In the genomic region with DNA sequence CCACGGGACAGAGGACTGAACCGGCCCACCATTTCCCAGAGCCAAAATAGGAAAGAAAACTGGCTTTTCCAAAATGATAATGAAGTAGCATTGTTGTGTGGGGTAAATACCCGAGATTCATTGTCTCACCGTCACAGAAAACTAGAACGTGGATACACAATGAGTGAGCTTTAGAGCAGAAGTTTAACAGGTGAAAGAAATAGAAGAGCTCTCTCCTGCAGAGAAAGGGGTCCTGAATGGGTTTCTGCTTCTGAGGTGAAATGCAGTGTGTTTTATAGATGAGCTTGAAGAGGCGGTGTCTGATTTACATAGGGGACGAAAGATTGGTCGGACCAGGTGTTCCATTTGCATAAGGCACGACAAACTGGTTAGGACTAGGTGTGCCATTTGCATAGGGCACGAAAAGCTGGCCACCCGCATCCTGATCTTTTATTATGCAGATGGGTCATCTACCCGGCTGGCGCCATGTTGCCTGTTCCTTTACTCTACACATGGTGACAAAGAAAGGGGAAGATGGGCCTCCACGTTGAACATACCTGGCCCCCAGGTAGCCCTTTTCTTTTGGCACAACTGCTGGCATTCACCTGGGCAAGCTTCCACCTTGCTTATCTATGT, we compare ENCODE assay signal across 18 cellular contexts.
DNase-seq lines count a peak whose midpoint lies in the region; ATAC-seq and TF ChIP-seq lines count a peak whose summit lies in the region.
"Had no signal": no experiment of that assay in that cellular context is flagged by ENCODE, and none has a peak within 500 bp of the region (broad histone marks: within the 10 kb centered on the region; RNA-seq: fewer than 3 reads in every experiment).

No MANE protein-coding gene starts in this region.

- no peak overlapping the region for H3K18ac ChIP-seq in trophoblast cell (ENCODE audit: low read length)

- H3K4me3 ChIP-seq in GM23338 (no peak overlapping the region), trophoblast cell (ENCODE audit: low read depth, low read length) (no peak overlapping the region), thyroid gland (replicated peaks in 1 of 3) (no peak overlapping the region)
- H3K4me3 ChIP-seq: MG63, SJSA1 had no signal

- peaks cover 8% of the 10 kb centered on the region for H3K27me3 Mint-ChIP-seq in GM23338 (ENCODE audit: insufficient read depth, low read depth, poor library complexity)

- no CpG with 5 or more reads among the region's 14 CpGs for WGBS in trophoblast cell (ENCODE audit: extremely low coverage, insufficient coverage, insufficient read length)
- 77 to 92% methylated on average over 14 of the region's 14 CpGs for WGBS in thyroid gland, 2 donors

- no peaks in the 10 kb centered on the region for H3K9me2 ChIP-seq in GM23338 (ENCODE audit: insufficient read depth)

- H3K9me3 ChIP-seq in trophoblast cell (ENCODE audit: insufficient read depth, low read depth, low read length) (no peaks in the 10 kb centered on the region), thyroid gland (no peaks in the 10 kb centered on the region)
- H3K9me3 ChIP-seq: BE2C, MG63, SJSA1 had no signal

- TF ChIP-seq CTCF in GM23338 (conservative IDR thresholded peaks at IDR 0.05; ENCODE audit: low read depth in 2 of 2), result no peak
- no peak for TF ChIP-seq CTCF in thyroid gland (IDR thresholded peaks at IDR 0.05)

- no peaks in the 10 kb centered on the region for H4K20me1 ChIP-seq in GM23338 (replicated peaks; ENCODE audit: insufficient read depth)

- H3K4me1 Mint-ChIP-seq in GM23338, result peaks cover 32% of the 10 kb centered on the region

- no peak for TF ChIP-seq POLR2A in thyroid gland (IDR thresholded peaks at IDR 0.05)

- no peak overlapping the region for H4K8ac ChIP-seq in trophoblast cell (ENCODE audit: low read depth, low read length)

- DNase-seq in GM23338 (ENCODE audit: low spot score) (peak; percentile 75), NCI-H146 (lab: John Stamatoyannopoulos, UW) (peak; percentile 91), iPS DF 19.7 (ENCODE audit: low read depth, low spot score) (peak; percentile 68), trophoblast cell (no peak), thyroid gland (no peak)
- DNase-seq: BE2C, DMS53, GF-D8, MG63, NCI-H1436, NCI-H2029 treated with DMSO at 0.1 percent for 48 hours, NCI-H226, NCI-H524, OCI-M1 had no signal

- H3K36me3 ChIP-seq in GM23338 (ENCODE audit: insufficient read depth), result no peaks in the 10 kb centered on the region
- no peaks in the 10 kb centered on the region for H3K36me3 ChIP-seq in trophoblast cell (ENCODE audit: control insufficient read depth in 1 of 2, insufficient read depth in 2 of 2, low read length in 2 of 2)
- no peaks in the 10 kb centered on the region for H3K36me3 ChIP-seq in thyroid gland
- H3K36me3 ChIP-seq: BE2C, MG63, SJSA1 had no signal

- peak overlapping the region; percentile 18 for H4K91ac ChIP-seq in trophoblast cell (ENCODE audit: low read depth, low read length)

- peaks cover 8% of the 10 kb centered on the region for H3K36me3 Mint-ChIP-seq in GM23338 (ENCODE audit: low read depth)

- ATAC-seq in GM23338, result peak; percentile 46
- ATAC-seq in HG03460 (IDR thresholded peaks at IDR 0.05; ENCODE audit: unreplicated experiment), result no peak
- ATAC-seq in HG03097 (IDR thresholded peaks at IDR 0.05; ENCODE audit: low FRiP score, unreplicated experiment), result no peak
- ATAC-seq: HCT116 had no signal

- peak overlapping the region; percentile 6 for H2BK120ac ChIP-seq in trophoblast cell (ENCODE audit: insufficient read depth, low read length, poor library complexity)

- H3K9ac ChIP-seq in trophoblast cell (ENCODE audit: low read length), result no peak overlapping the region

- H2BK5ac ChIP-seq in trophoblast cell (ENCODE audit: low read depth, low read length, poor library complexity), result no peak overlapping the region

- H3K79me2 ChIP-seq in GM23338 (replicated peaks; ENCODE audit: insufficient read depth) (no peaks in the 10 kb centered on the region), trophoblast cell (ENCODE audit: control insufficient read depth, insufficient read depth, low read length, poor library complexity) (no peaks in the 10 kb centered on the region)

- H3K4me3 Mint-ChIP-seq in GM23338, result no peak overlapping the region

- H3K27ac ChIP-seq in GM23338 (ENCODE audit: low read depth), result peak overlapping the region; percentile 99
- no peak overlapping the region for H3K27ac ChIP-seq in trophoblast cell (ENCODE audit: low read depth, low read length)
- no peak overlapping the region for H3K27ac ChIP-seq in thyroid gland
- H3K27ac ChIP-seq: SJSA1 had no signal

- H2AK5ac ChIP-seq in trophoblast cell (ENCODE audit: low read length), result no peak overlapping the region

- intact Hi-C loops in thyroid gland (cut with DNase I), result no loop called here

- H3K79me1 ChIP-seq in trophoblast cell (ENCODE audit: low read length), result peaks cover 7% of the 10 kb centered on the region

- no peak overlapping the region for H2BK12ac ChIP-seq in trophoblast cell (ENCODE audit: low read length)

- H3K27ac Mint-ChIP-seq in GM23338, result peak overlapping the region; percentile 94

- no peak overlapping the region for H3K14ac ChIP-seq in trophoblast cell (ENCODE audit: low read length)

- no peak overlapping the region for H2AFZ ChIP-seq in GM23338
- H2AFZ ChIP-seq in trophoblast cell (ENCODE audit: insufficient read depth, low read length, poor library complexity), result no peak overlapping the region

- H4K12ac ChIP-seq in trophoblast cell (ENCODE audit: low read depth, low read length), result no peak overlapping the region

- H3K27me3 ChIP-seq in GM23338 (ENCODE audit: insufficient read depth) (no peaks in the 10 kb centered on the region), trophoblast cell (ENCODE audit: insufficient read depth, low read length) (no peaks in the 10 kb centered on the region), thyroid gland (no peaks in the 10 kb centered on the region)
- H3K27me3 ChIP-seq: BE2C, MG63, SJSA1 had no signal

- H3K9me3 Mint-ChIP-seq in GM23338, result peaks cover 3% of the 10 kb centered on the region; the same call in 2 of the 3 replicates

- H3K4me2 ChIP-seq in GM23338 (no peak overlapping the region), trophoblast cell (ENCODE audit: low read length) (no peak overlapping the region)

- no peak overlapping the region for H3K4ac ChIP-seq in trophoblast cell (ENCODE audit: low read depth, low read length)

- peaks cover 25% of the 10 kb centered on the region for H3K4me1 ChIP-seq in GM23338 (ENCODE audit: insufficient read depth)
- peaks cover 0 to 8% of the 10 kb centered on the region in 2 experiments for H3K4me1 ChIP-seq in trophoblast cell (ENCODE audit: control insufficient read depth in 1 of 2, insufficient read depth in 2 of 2, low read length in 2 of 2)
- peaks cover 0 to 3% of the 10 kb centered on the region in 2 donors for H3K4me1 ChIP-seq in thyroid gland
- H3K4me1 ChIP-seq: BE2C, SJSA1 had no signal

- no peak overlapping the region for H3K23ac ChIP-seq in trophoblast cell (ENCODE audit: low read length)

- H3F3A ChIP-seq in GM23338 (replicated peaks; ENCODE audit: low read depth), result no peaks in the 10 kb centered on the region; the same call in 1 of the 2 replicates

TF ChIP-seq in GM23338, 12 proteins besides CTCF, POLR2A, EP300 and RAD21:
- TF ChIP-seq POLR2AphosphoS5 (IDR thresholded peaks at IDR 0.05; ENCODE audit: low read depth) (peak; percentile 56), ZNF331 (CRISPR knock-in tag; IDR thresholded peaks at IDR 0.05; ENCODE audit: low read depth) (no peak)

Comparison
In these comparisons a context has a peak if more than half of its experiments do, and no peak if none do; other contexts are left out.
1. DNase-seq: peak in GM23338 (single experiment), NCI-H146 (single experiment) and iPS DF 19.7 (single experiment); none in trophoblast cell (0 of 2) and thyroid gland (0 of 2).